In genomic region chrX:53281321-53281822, GRCh38 we compare ENCODE assay signal across 8 cellular contexts. TPM values are rescaled to one million over a fixed set of nuclear protein-coding genes. Genes with fewer than 3 reads are reported as not detected.
DNase-seq lines count a peak whose midpoint lies in the region; ATAC-seq and TF ChIP-seq lines count a peak whose summit lies in the region.

Gene IQSEC2 (minus strand): TSS chrX:53281584.

- H3K4me3 Mint-ChIP-seq in chondrocyte (ENCODE audit: unreplicated experiment), result peak within 1 kb of the TSS; percentile 57

- H3K27ac Mint-ChIP-seq in chondrocyte (ENCODE audit: unreplicated experiment), result peak within 1 kb of the TSS; percentile 64

- no peaks in the 10 kb centered on the region for H3K27me3 Mint-ChIP-seq in chondrocyte (ENCODE audit: low read depth)

- no peak for TF ChIP-seq CTCF in chondrocyte (IDR thresholded peaks at IDR 0.05)

- H3K4me1 Mint-ChIP-seq in chondrocyte (ENCODE audit: low read depth), result peaks cover 24% of the 10 kb centered on the region

- peak; percentile 74 for DNase-seq in DMS79 treated with DMSO at 0.1 percent for 48 hours (lab: John Stamatoyannopoulos, UW)
- DNase-seq in NCI-H226, result peak; percentile 73
- DNase-seq in chondrocyte (ENCODE audit: low spot score), result no peak
- peak; percentile 34 for DNase-seq in kidney glomerular epithelial cell (lab: John Stamatoyannopoulos, UW)
- DNase-seq in stromal cell of bone marrow (ENCODE audit: low read depth), result peak; percentile 75
- no peak for DNase-seq in KG1 (lab: John Stamatoyannopoulos, UW)

- H3K36me3 Mint-ChIP-seq in chondrocyte (ENCODE audit: low read depth), result no peaks in the 10 kb centered on the region

- ATAC-seq in GM18520 (IDR thresholded peaks at IDR 0.05; ENCODE audit: unreplicated experiment), result no peak
- ATAC-seq in HG03469 (IDR thresholded peaks at IDR 0.05; ENCODE audit: unreplicated experiment), result no peak

- H3K9me3 Mint-ChIP-seq in chondrocyte (ENCODE audit: low read depth), result peaks cover 3% of the 10 kb centered on the region

RNA-seq across cellular contexts. Expression of gene IQSEC2, which starts in this region (rescaled TPM):
- 8.0 to 11.6 TPM (median 8.2 TPM) in 3 replicates for total RNA-seq in chondrocyte

Comparison
In these comparisons a context has a peak if more than half of its experiments do, and no peak if none do; other contexts are left out.
1. DNase-seq: peak in DMS79 treated with DMSO at 0.1 percent for 48 hours (single experiment), NCI-H226 (single experiment), kidney glomerular epithelial cell (single experiment) and stromal cell of bone marrow (single experiment); none in chondrocyte (single experiment) and KG1 (single experiment).